ENCODE assay signal across 20 cellular contexts in the genomic region with DNA sequence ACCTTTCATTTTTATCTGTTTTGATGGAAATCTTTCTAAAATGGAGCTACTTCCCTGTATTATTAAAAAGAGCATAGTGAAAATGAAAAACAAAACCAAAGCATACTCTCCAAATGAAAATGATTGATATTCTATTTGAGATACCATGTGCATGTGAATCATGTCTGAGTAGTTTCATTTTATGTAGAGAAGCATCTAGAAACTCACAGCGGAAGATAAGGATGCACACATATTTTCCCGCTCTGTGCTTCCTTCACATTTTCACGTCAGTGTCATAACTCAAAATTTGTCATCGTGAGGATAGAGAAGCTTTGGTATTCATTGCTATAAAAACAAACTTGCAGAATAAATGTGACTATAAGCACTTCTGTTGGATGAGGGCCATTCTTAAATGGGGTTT.
"Had no signal": no experiment of that assay in that cellular context is flagged by ENCODE, and none has a peak within 500 bp of the region (broad histone marks: within the 10 kb centered on the region; RNA-seq: fewer than 3 reads in every experiment).

No MANE protein-coding gene starts in this region.

- H3K27ac ChIP-seq: colonic mucosa, esophagus squamous epithelium, gastroesophageal sphincter, right atrium auricular region, sigmoid colon, skin epidermis, testis, tibial nerve had no signal

- H3K27me3 ChIP-seq: colonic mucosa, esophagus squamous epithelium, gastroesophageal sphincter, right atrium auricular region, sigmoid colon, testis, tibial nerve had no signal

- H3K4me3 Mint-ChIP-seq: naive thymus-derived CD4-positive, alpha-beta T cell; nephron progenitor cell; stimulated activated naive B cell treated with anti-CD40 and anti-IgM and Interleukin-4, amounts not matched to agents 10 μg/mL and 1 μg/mL and 100 μg/mL, for 72 hours; stimulated activated naive CD8-positive, alpha-beta T cell treated with anti-CD3 and anti-CD28 coated beads, Interleukin-15, amount 100 ng/mL, for 72 hours had no signal

- H3K4me3 ChIP-seq: colonic mucosa, esophagus squamous epithelium, gastroesophageal sphincter, right atrium auricular region, sigmoid colon, skin epidermis, testis, tibial nerve had no signal

- H3K27me3 Mint-ChIP-seq: naive thymus-derived CD4-positive, alpha-beta T cell; stimulated activated naive B cell treated with anti-CD40 and anti-IgM and Interleukin-4, amounts not matched to agents 10 μg/mL and 1 μg/mL and 100 μg/mL, for 72 hours; stimulated activated naive CD8-positive, alpha-beta T cell treated with anti-CD3 and anti-CD28 coated beads, Interleukin-15, amount 100 ng/mL, for 72 hours had no signal

- ATAC-seq: gastroesophageal sphincter; left lobe of liver; naive thymus-derived CD4-positive, alpha-beta T cell; stimulated activated naive B cell treated with anti-CD40 and anti-IgM and Interleukin-4, amounts not matched to agents 10 μg/mL and 1 μg/mL and 100 μg/mL, for 72 hours; stimulated activated naive CD8-positive, alpha-beta T cell treated with anti-CD3 and anti-CD28 coated beads, Interleukin-15, amount 100 ng/mL, for 72 hours had no signal

- H3K4me1 Mint-ChIP-seq: nephron progenitor cell had no signal

- H3K9me3 ChIP-seq: colonic mucosa, esophagus squamous epithelium, gastroesophageal sphincter, right atrium auricular region, sigmoid colon, testis, tibial nerve had no signal

- H3K36me3 ChIP-seq: colonic mucosa, esophagus squamous epithelium, gastroesophageal sphincter, right atrium auricular region, sigmoid colon, tibial nerve had no signal

- H3K4me1 ChIP-seq: colonic mucosa, gastroesophageal sphincter, right atrium auricular region, testis, tibial nerve had no signal

- H3K9me3 Mint-ChIP-seq: naive thymus-derived CD4-positive, alpha-beta T cell; nephron progenitor cell; stimulated activated naive B cell treated with anti-CD40 and anti-IgM and Interleukin-4, amounts not matched to agents 10 μg/mL and 1 μg/mL and 100 μg/mL, for 72 hours; stimulated activated naive CD8-positive, alpha-beta T cell treated with anti-CD3 and anti-CD28 coated beads, Interleukin-15, amount 100 ng/mL, for 72 hours had no signal

- H3K36me3 Mint-ChIP-seq: stimulated activated naive B cell treated with anti-CD40 and anti-IgM and Interleukin-4, amounts not matched to agents 10 μg/mL and 1 μg/mL and 100 μg/mL, for 72 hours had no signal

- DNase-seq: colonic mucosa; dermis blood vessel endothelial cell; esophagus squamous epithelium; foreskin fibroblast; glutamatergic neuron; islet precursor cell; mammary epithelial cell; naive thymus-derived CD4-positive, alpha-beta T cell; nephron progenitor cell; posterior cingulate gyrus; sigmoid colon; stimulated activated CD4-positive, alpha-beta T cell treated with anti-CD3 and anti-CD28 coated beads, Interleukin-4, amount 100 ng/mL, for 1 hour; stimulated activated naive B cell treated with anti-CD40 and anti-IgM and Interleukin-4, amounts not matched to agents 10 μg/mL and 1 μg/mL and 100 μg/mL, for 72 hours; stimulated activated naive CD8-positive, alpha-beta T cell treated with anti-CD3 and anti-CD28 coated beads, Interleukin-15, amount 100 ng/mL, for 72 hours; testis had no signal

- H3K27ac Mint-ChIP-seq: nephron progenitor cell; stimulated activated naive B cell treated with anti-CD40 and anti-IgM and Interleukin-4, amounts not matched to agents 10 μg/mL and 1 μg/mL and 100 μg/mL, for 72 hours; stimulated activated naive CD8-positive, alpha-beta T cell treated with anti-CD3 and anti-CD28 coated beads, Interleukin-15, amount 100 ng/mL, for 72 hours had no signal
